In the genomic region with DNA sequence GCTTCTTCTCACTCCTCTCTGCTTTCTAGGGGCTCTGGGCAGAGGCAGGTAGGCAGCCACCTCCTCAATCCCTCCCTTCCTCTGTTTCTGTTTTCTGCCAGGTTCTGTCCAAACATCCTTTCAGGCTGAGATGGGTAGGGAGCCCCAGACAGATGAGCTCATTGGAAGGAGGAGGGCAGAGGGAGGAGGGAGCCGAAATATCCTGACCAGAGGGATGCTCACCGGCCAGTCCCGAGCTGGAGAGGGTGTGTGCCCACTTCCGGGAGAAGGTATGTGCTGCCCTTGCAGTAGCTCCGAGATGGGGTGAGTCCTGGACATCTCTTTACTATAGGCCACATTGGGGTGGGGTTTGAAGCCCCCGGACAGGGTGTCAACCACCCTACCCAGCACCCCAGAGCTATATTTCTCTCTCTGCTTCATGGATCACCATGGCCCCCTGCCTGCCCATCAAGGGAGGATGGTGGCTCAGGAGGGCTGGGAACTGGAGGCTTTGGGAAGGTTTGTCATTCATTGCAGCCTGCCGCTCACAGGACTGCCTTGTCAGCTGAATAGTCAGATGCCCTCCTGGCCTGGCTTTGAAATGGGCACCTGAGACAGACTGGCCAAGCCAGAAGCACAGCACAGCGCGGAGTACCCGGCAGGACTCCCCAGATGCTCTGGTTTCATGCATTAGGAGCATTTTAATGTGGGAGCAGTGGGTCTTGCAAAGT, we compare ENCODE assay signal across 13 cellular contexts. TPM values are rescaled to one million over a fixed set of nuclear protein-coding genes. Genes with fewer than 3 reads are reported as not detected.
"Had no signal": no experiment of that assay in that cellular context is flagged by ENCODE, and none has a peak within 500 bp of the region (broad histone marks: within the 10 kb centered on the region; RNA-seq: fewer than 3 reads in every experiment).

No MANE protein-coding gene starts in this region.

- H3K36me3 ChIP-seq: breast epithelium, tibial nerve had no signal

- H3K4me3 Mint-ChIP-seq: activated CD4-positive, alpha-beta T cell treated with anti-CD3 and anti-CD28 coated beads, Interleukin-2, amount 10 ng/mL, durations not matched to agents 7 days and 5 days had no signal

- H3K36me3 Mint-ChIP-seq: activated naive CD8-positive, alpha-beta T cell treated with anti-CD3 and anti-CD28 coated beads, Interleukin-2, amount 10 ng/mL, durations not matched to agents 7 days and 5 days had no signal

- H3K9me3 ChIP-seq: breast epithelium, tibial nerve had no signal

- H3K4me3 ChIP-seq: breast epithelium, lung, tibial nerve had no signal

- H3K79me2 ChIP-seq: parathyroid adenoma had no signal

- H2AFZ ChIP-seq: parathyroid adenoma had no signal

- H3K27ac Mint-ChIP-seq: activated CD4-positive, alpha-beta T cell treated with anti-CD3 and anti-CD28 coated beads, Interleukin-2, amount 10 ng/mL, durations not matched to agents 7 days and 5 days; activated naive CD8-positive, alpha-beta T cell treated with anti-CD3 and anti-CD28 coated beads, Interleukin-2, amount 10 ng/mL, durations not matched to agents 7 days and 5 days had no signal

- DNase-seq: activated naive CD8-positive, alpha-beta T cell treated with anti-CD3 and anti-CD28 coated beads, Interleukin-2, amount 10 ng/mL, durations not matched to agents 7 days and 5 days; anterior cingulate cortex; dermis blood vessel endothelial cell; erythroblast; hippocampal formation; midbrain; stimulated activated CD4-positive, alpha-beta T cell treated with anti-CD3 and anti-CD28 coated beads, Interleukin-2, amount 100 ng/mL, for 48 hours had no signal

- H3K27ac ChIP-seq: breast epithelium, parathyroid adenoma, tibial nerve had no signal

- H3K9ac ChIP-seq: parathyroid adenoma had no signal

- H3K4me1 ChIP-seq: breast epithelium, parathyroid adenoma had no signal

- H3K9me3 Mint-ChIP-seq: activated CD4-positive, alpha-beta T cell treated with anti-CD3 and anti-CD28 coated beads, Interleukin-2, amount 10 ng/mL, durations not matched to agents 7 days and 5 days; activated naive CD8-positive, alpha-beta T cell treated with anti-CD3 and anti-CD28 coated beads, Interleukin-2, amount 10 ng/mL, durations not matched to agents 7 days and 5 days had no signal

RNA-seq across cellular contexts. Expression of gene SCN4B, which starts 4.7 kb away (rescaled TPM):
- total RNA-seq: dermis blood vessel endothelial cell, myocyte had no signal

RNA-seq across cellular contexts. Expression of gene SCN2B, which starts 19.1 kb away (rescaled TPM):
- total RNA-seq: activated CD4-positive, alpha-beta T cell treated with anti-CD3 and anti-CD28 coated beads, Interleukin-2, amount 10 ng/mL, durations not matched to agents 7 days and 5 days; activated naive CD8-positive, alpha-beta T cell treated with anti-CD3 and anti-CD28 coated beads, Interleukin-2, amount 10 ng/mL, durations not matched to agents 7 days and 5 days; myocyte had no signal
